In the genomic region with DNA sequence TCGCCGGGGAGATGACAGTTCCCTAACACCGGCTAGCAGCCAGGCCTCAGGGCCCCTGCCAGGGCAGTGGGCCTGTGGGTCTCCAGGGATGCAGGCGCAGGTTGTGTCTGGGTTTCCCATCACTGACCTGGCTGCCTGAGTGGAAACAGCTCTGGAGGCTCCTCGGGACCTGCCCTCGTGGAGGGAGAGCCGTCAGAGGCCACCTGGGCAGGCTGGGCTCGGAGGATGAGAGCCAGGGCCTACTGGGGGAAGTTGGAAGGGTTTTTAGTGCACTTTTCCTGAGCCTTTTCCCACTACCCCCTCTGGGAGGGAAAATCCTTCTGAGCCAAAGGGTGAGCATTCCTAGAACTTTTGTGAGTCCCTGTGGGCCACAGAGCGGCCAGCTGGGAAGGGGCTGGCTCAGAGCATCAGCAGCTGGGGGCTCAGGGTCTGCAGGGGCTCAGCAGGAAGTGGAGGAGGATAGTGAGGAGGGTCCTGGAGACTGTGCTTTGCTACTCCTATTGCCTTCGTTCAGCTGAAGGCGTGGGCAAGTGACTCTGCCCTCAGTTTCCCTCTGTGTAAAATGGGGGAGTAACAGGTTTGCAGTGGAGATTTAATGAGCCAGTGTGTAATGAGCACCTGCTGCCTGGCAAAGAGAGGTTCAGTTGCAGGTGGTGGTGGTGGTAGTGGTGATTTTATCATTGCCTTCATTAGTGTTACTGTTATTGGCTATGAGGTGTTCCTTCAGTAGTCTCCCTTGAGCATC, we compare ENCODE assay signal across 8 cellular contexts. TPM values are rescaled to one million over a fixed set of nuclear protein-coding genes. Genes with fewer than 3 reads are reported as not detected.
DNase-seq lines count a peak whose midpoint lies in the region; ATAC-seq, FAIRE-seq and TF ChIP-seq lines count a peak whose summit lies in the region.

No MANE protein-coding gene starts in this region.

- H3K4me3 ChIP-seq in GM12875 (ENCODE audit: low read depth, low read length) (peak overlapping the region; percentile 95), fibroblast of villous mesenchyme (ENCODE audit: low read depth, low read length) (peak overlapping the region; percentile 82), retinal pigment epithelial cell (ENCODE audit: low read length) (peak overlapping the region; percentile 74)

- CTCF ChIA-PET in T-cell (lab: Charles Lee), result interaction anchor here in 1 of 2 donors (0.9 to 7.5 kb wide), 2 partner anchors 34 to 44 kb away, joined by 3 to 91 read pairs; no protein-coding TSS in a partner anchor

- peak overlapping the region; percentile 83 to 94 (median 85) for H3K4me3 Mint-ChIP-seq in T-cell

- ATAC-seq in T-cell (replicated peaks in 1 of 4) (no peak), GM19467 (IDR thresholded peaks at IDR 0.05; ENCODE audit: unreplicated experiment) (no peak)

- POLR2A ChIA-PET in T-cell (lab: Charles Lee), result interaction anchor here in 1 of 2 donors (1.0 kb wide), 1 partner anchor 10 kb away, joined by 3 read pairs; no protein-coding TSS in a partner anchor

- H3K36me3 Mint-ChIP-seq in T-cell, result no peaks in the 10 kb centered on the region

- no peaks in the 10 kb centered on the region for H3K27me3 Mint-ChIP-seq in T-cell

- DNase-seq in T-cell, result no peak
- DNase-seq in fibroblast of villous mesenchyme (ENCODE audit: low read depth), result no peak
- DNase-seq in retinal pigment epithelial cell (ENCODE audit: low read depth), result no peak
- DNase-seq in GM19239 (ENCODE audit: insufficient read length, low spot score), result no peak
- no peak for DNase-seq in NCI-H82 treated with DMSO at 0.1 percent for 48 hours (lab: John Stamatoyannopoulos, UW; ENCODE audit: unreplicated experiment)
- DNase-seq in D721Med (ENCODE audit: insufficient read length, low spot score), result no peak

- TF ChIP-seq CTCF in GM12875 (IDR thresholded peaks at IDR 0.05; ENCODE audit: borderline replicate concordance, insufficient read depth, low read depth, low read length) (no peak), fibroblast of villous mesenchyme (IDR thresholded peaks at IDR 0.05; ENCODE audit: insufficient read depth, low read depth, low read length) (no peak), retinal pigment epithelial cell (conservative IDR thresholded peaks at IDR 0.05; ENCODE audit: low read depth, low read length) (no peak), D721Med (IDR thresholded peaks at IDR 0.05; ENCODE audit: insufficient read depth, missing control alignments) (no peak)

- peaks cover 78 to 83% (median 81%) of the 10 kb centered on the region in 3 donors for H3K4me1 Mint-ChIP-seq in T-cell

- peak overlapping the region; percentile 88 to 95 for H3K27ac Mint-ChIP-seq in T-cell

- no peaks in the 10 kb centered on the region for H3K9me3 Mint-ChIP-seq in T-cell

- FAIRE-seq in GM19239 (lab: Jason Lieb, UNC), result no peak
- no peak for FAIRE-seq in D721Med (lab: Jason Lieb, UNC)

RNA-seq across cellular contexts. Expression of gene SH2B3, which starts 1.8 kb away (rescaled TPM):
- total RNA-seq in T-cell (10 to 100 TPM; 24.6 to 38.8 (median 28.8) TPM), fibroblast of villous mesenchyme (42.7 and 60.2 TPM in 2 replicates)

RNA-seq across cellular contexts. Expression of gene PHETA1, which starts 38.6 kb away (rescaled TPM):
- total RNA-seq in T-cell (1 to 10 TPM; 1.4 to 6.2 (median 5.4) TPM), fibroblast of villous mesenchyme (11.3 and 15.5 TPM in 2 replicates)
